Comparison of ENCODE assay signal across 14 cellular contexts in genomic region chr7:107610353-107610752, GRCh38. TPM values are rescaled to one million over a fixed set of nuclear protein-coding genes. Genes with fewer than 3 reads are reported as not detected.
"Had no signal": no experiment of that assay in that cellular context is flagged by ENCODE, and none has a peak within 500 bp of the region (broad histone marks: within the 10 kb centered on the region; RNA-seq: fewer than 3 reads in every experiment).

No MANE protein-coding gene starts in this region.

- H3K9me3 ChIP-seq: ovary had no signal

- H3K9ac ChIP-seq: neural progenitor cell had no signal

- H3K4me3 ChIP-seq: neural progenitor cell, ovary had no signal

- H3K4me1 ChIP-seq: neural progenitor cell had no signal

- H3K27ac ChIP-seq: neural progenitor cell, ovary had no signal

- DNase-seq: activated CD8-positive, alpha-beta memory T cell treated with anti-CD3 and anti-CD28 coated beads, Interleukin-2, amount 50 U/mL, for 48 hours; activated CD8-positive, alpha-beta T cell treated with anti-CD3 and anti-CD28 coated beads for 36 hours; activated naive CD4-positive, alpha-beta T cell; caudate nucleus; foreskin fibroblast; kidney; ovary; retina; SHP77; small intestine; SW 1271; trophoblast cell had no signal

- H2AFZ ChIP-seq: neural progenitor cell had no signal

- H3K36me3 ChIP-seq: ovary had no signal

- ATAC-seq: activated CD8-positive, alpha-beta T cell treated with anti-CD3 and anti-CD28 coated beads for 36 hours had no signal

- H3K4me2 ChIP-seq: neural progenitor cell had no signal

- H3K27me3 ChIP-seq: neural progenitor cell, ovary had no signal

RNA-seq across cellular contexts. Expression of gene SLC26A4, which starts 50.3 kb away (rescaled TPM):
- total RNA-seq: mesothelial cell of epicardium had no signal
